Comparison of ENCODE assay signal across 35 cellular contexts in the genomic region with DNA sequence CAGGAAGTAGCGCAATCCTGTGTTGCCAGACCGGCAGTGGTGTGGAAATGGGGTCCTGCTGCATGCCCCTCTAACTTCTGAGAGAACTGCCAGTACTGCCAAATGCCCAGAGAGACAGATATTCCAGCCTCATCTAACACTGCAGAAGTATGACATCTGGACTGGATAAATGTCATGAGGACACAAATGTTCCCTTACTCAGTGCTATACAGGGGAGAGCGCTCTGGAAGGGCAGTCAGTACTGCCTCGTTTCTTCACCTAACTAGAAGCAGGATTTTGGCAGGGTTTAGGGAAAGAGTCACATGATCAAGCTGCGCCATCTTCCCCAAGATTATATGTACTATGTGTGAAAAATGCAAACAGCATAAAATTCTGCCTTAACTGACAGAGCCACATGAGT.
"Had no signal": no experiment of that assay in that cellular context is flagged by ENCODE, and none has a peak within 500 bp of the region (broad histone marks: within the 10 kb centered on the region; RNA-seq: fewer than 3 reads in every experiment).

No MANE protein-coding gene starts in this region.

- H3K9me3 Mint-ChIP-seq: activated naive CD4-positive, alpha-beta T cell treated with anti-CD3 and anti-CD28 coated beads for 36 hours; activated naive CD8-positive, alpha-beta T cell treated with anti-CD3 and anti-CD28 coated beads for 36 hours; activated T-helper 1 cell treated with anti-CD3 and anti-CD28 coated beads, Interleukin-12 subunit alpha, Interleukin-12 subunit beta, Interleukin-2, Interleukin-4 antibody, amounts not matched to agents 30 ng/mL and 10 ng/mL and 1 ng/mL, durations not matched to agents 14 hours and 24 hours and 36 hours; neural crest cell; stimulated activated memory B cell treated with anti-CD40 and anti-IgM and Interleukin-4, amounts not matched to agents 10 μg/mL and 1 μg/mL and 100 μg/mL, for 72 hours; stimulated activated naive CD8-positive, alpha-beta T cell treated with anti-CD3 and anti-CD28 coated beads, Interleukin-15, amount 100 ng/mL, for 72 hours; T-helper 1 cell treated with Interleukin-12 subunit alpha and Interleukin-12 subunit beta and Interleukin-4 antibody, amounts not matched to agents 30 μg/mL and 1 μg/mL, for 36 hours had no signal

- DNase-seq: activated CD4-positive, alpha-beta T cell treated with anti-CD3 and anti-CD28 coated beads for 48 hours; activated CD4-positive, alpha-beta T cell treated with anti-CD3 and anti-CD28 coated beads, Interleukin-2, amount 50 U/mL, for 48 hours; activated CD8-positive, alpha-beta memory T cell treated with anti-CD3 and anti-CD28 coated beads for 24 hours; activated effector memory CD4-positive, alpha-beta T cell treated with anti-CD3 and anti-CD28 coated beads, Interleukin-2, amount 50 U/mL, for 16 hours; activated naive CD4-positive, alpha-beta T cell treated with anti-CD3 and anti-CD28 coated beads for 36 hours; activated naive CD8-positive, alpha-beta T cell treated with anti-CD3 and anti-CD28 coated beads for 36 hours; activated T-cell treated with anti-CD3 and anti-CD28 coated beads, Interleukin-2, amount 50 U/mL, for 1 hour; aorta; body of pancreas; head of caudate nucleus; mucosa of descending colon; occipital lobe; stimulated activated CD4-positive, alpha-beta T cell treated with anti-CD3 and anti-CD28 coated beads, Interleukin-12 subunit alpha, Interleukin-12 subunit beta, amount 100 ng/mL, for 4 hours; stimulated activated CD4-positive, alpha-beta T cell treated with anti-CD3 and anti-CD28 coated beads, Interleukin-4, amount 100 ng/mL, for 1 hour; stimulated activated naive CD8-positive, alpha-beta T cell treated with anti-CD3 and anti-CD28 coated beads, Interleukin-15, amount 100 ng/mL, for 72 hours; substantia nigra; SW 1271; T-helper 9 cell; thyroid gland; upper lobe of left lung had no signal

- H3K9me3 ChIP-seq: adrenal gland, body of pancreas, mucosa of descending colon, thyroid gland, upper lobe of left lung, vagina had no signal

- H3K4me3 ChIP-seq: adrenal gland, body of pancreas, cardiac muscle cell, coronary artery, lung, mucosa of descending colon, skin epidermis, thyroid gland, upper lobe of left lung, vagina had no signal

- H3K4me3 Mint-ChIP-seq: activated naive CD4-positive, alpha-beta T cell treated with anti-CD3 and anti-CD28 coated beads for 36 hours; activated naive CD8-positive, alpha-beta T cell treated with anti-CD3 and anti-CD28 coated beads for 36 hours; activated T-helper 1 cell treated with anti-CD3 and anti-CD28 coated beads, Interleukin-12 subunit alpha, Interleukin-12 subunit beta, Interleukin-2, Interleukin-4 antibody, amounts not matched to agents 30 ng/mL and 10 ng/mL and 1 ng/mL, durations not matched to agents 14 hours and 24 hours and 36 hours; neural crest cell; stimulated activated memory B cell treated with anti-CD40 and anti-IgM and Interleukin-4, amounts not matched to agents 10 μg/mL and 1 μg/mL and 100 μg/mL, for 72 hours; stimulated activated naive CD8-positive, alpha-beta T cell treated with anti-CD3 and anti-CD28 coated beads, Interleukin-15, amount 100 ng/mL, for 72 hours; T-helper 1 cell treated with Interleukin-12 subunit alpha and Interleukin-12 subunit beta and Interleukin-4 antibody, amounts not matched to agents 30 μg/mL and 1 μg/mL, for 36 hours had no signal

- H3K4me1 ChIP-seq: parathyroid adenoma had no signal

- H3K27me3 Mint-ChIP-seq: activated naive CD8-positive, alpha-beta T cell treated with anti-CD3 and anti-CD28 coated beads for 36 hours; stimulated activated memory B cell treated with anti-CD40 and anti-IgM and Interleukin-4, amounts not matched to agents 10 μg/mL and 1 μg/mL and 100 μg/mL, for 72 hours; stimulated activated naive CD8-positive, alpha-beta T cell treated with anti-CD3 and anti-CD28 coated beads, Interleukin-15, amount 100 ng/mL, for 72 hours had no signal

- H3K27ac Mint-ChIP-seq: activated naive CD4-positive, alpha-beta T cell treated with anti-CD3 and anti-CD28 coated beads for 36 hours; activated naive CD8-positive, alpha-beta T cell treated with anti-CD3 and anti-CD28 coated beads for 36 hours; activated T-helper 1 cell treated with anti-CD3 and anti-CD28 coated beads, Interleukin-12 subunit alpha, Interleukin-12 subunit beta, Interleukin-2, Interleukin-4 antibody, amounts not matched to agents 30 ng/mL and 10 ng/mL and 1 ng/mL, durations not matched to agents 14 hours and 24 hours and 36 hours; stimulated activated memory B cell treated with anti-CD40 and anti-IgM and Interleukin-4, amounts not matched to agents 10 μg/mL and 1 μg/mL and 100 μg/mL, for 72 hours; stimulated activated naive CD8-positive, alpha-beta T cell treated with anti-CD3 and anti-CD28 coated beads, Interleukin-15, amount 100 ng/mL, for 72 hours; T-helper 1 cell treated with Interleukin-12 subunit alpha and Interleukin-12 subunit beta and Interleukin-4 antibody, amounts not matched to agents 30 μg/mL and 1 μg/mL, for 36 hours had no signal

- H3K4me1 Mint-ChIP-seq: neural crest cell had no signal

- ATAC-seq: activated CD4-positive, CD25-positive, alpha-beta regulatory T cell treated with anti-CD3 and anti-CD28 coated beads, Interleukin-2, amount 50 U/mL, for 24 hours; body of pancreas; left lobe of liver; mucosa of descending colon; sciatic nerve; stimulated activated memory B cell treated with anti-CD40 and anti-IgM and Interleukin-4, amounts not matched to agents 10 μg/mL and 1 μg/mL and 100 μg/mL, for 72 hours; stimulated activated naive CD8-positive, alpha-beta T cell treated with anti-CD3 and anti-CD28 coated beads, Interleukin-15, amount 100 ng/mL, for 72 hours had no signal

- H3K27me3 ChIP-seq: adrenal gland, body of pancreas, cardiac muscle cell, thyroid gland, upper lobe of left lung, vagina had no signal

- H3K27ac ChIP-seq: body of pancreas, cardiac muscle cell, coronary artery, parathyroid adenoma, skin epidermis, thyroid gland, upper lobe of left lung, vagina, VCaP had no signal
